In the genomic region with DNA sequence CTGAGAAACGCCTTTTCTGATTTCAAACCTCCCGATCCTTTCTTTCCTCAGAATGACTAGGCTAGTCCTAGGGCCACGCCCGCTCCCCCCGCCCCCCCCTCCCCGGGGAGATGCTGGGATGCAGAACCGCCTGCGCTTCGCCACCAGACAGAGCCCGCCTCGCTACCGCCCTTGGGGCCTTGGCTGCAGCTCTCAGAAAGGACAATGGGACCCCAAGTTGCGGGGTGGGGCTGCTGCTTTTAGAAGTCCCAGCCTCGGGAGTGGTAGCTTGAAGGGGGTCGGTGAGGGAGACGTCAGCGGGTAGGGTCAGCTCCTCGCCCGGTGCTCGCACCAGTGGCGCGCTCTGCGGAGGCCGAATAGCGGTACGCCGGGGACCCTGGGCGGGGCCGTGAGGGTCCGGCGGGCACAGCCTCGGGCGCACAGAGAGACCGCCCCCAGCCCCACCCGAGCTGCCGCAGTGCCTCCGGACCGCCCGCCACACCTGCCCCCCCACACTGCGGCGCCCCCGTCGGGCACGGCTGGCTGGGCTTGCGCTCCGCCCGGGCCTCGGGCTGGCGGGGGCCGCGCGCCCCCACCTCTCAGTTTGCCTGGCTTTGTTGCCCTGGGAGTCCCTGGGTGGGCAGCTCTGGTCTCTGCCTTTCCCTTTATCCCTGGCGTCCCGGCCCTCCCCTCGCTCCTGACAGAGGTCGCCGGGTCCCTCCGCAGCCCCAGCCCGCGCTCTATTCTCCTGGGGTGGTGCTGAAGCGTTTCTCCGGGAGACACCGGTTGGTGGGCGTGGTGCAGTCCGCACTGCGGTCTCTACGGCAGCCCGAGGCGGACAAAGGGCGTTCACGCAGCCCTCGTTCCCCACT, we compare ENCODE assay signal across 8 cellular contexts. TPM values are rescaled to one million over a fixed set of nuclear protein-coding genes. Genes with fewer than 3 reads are reported as not detected.
A peak's percentile ranks its signal among the peaks of the same experiment; 100 is the strongest.
DNase-seq lines count a peak whose midpoint lies in the region; ATAC-seq and TF ChIP-seq lines count a peak whose summit lies in the region.

No MANE protein-coding gene starts in this region.

- no peaks in the 10 kb centered on the region; the same call in 1 of the 2 replicates for H4K20me1 ChIP-seq in BLaER1

- H3K9ac ChIP-seq in BLaER1: peak overlapping the region; percentile 86

- H3K4me3 ChIP-seq in BLaER1 (peak overlapping the region; percentile 95), astrocyte of the cerebellum (ENCODE audit: low read depth, low read length) (peak overlapping the region; percentile 77)

- peaks cover 27% of the 10 kb centered on the region for H3K4me1 ChIP-seq in BLaER1

- no peaks in the 10 kb centered on the region for H3K36me3 ChIP-seq in BLaER1

- ATAC-seq in GM19438 (IDR thresholded peaks at IDR 0.05; ENCODE audit: low read depth, unreplicated experiment) (peak; percentile 57), HG03520 (IDR thresholded peaks at IDR 0.05; ENCODE audit: unreplicated experiment) (no peak), GM21717 (IDR thresholded peaks at IDR 0.05; ENCODE audit: unreplicated experiment) (no peak)

- H3K9me3 ChIP-seq in BLaER1: no peaks in the 10 kb centered on the region

- peak overlapping the region; percentile 88 for H3K27ac ChIP-seq in BLaER1

- peak overlapping the region; percentile 90 for H3K4me2 ChIP-seq in BLaER1

- peaks cover 6% of the 10 kb centered on the region for H3K27me3 Mint-ChIP-seq in progenitor cell of endocrine pancreas

- H3K27me3 ChIP-seq in BLaER1: no peaks in the 10 kb centered on the region

- H3K27ac Mint-ChIP-seq in progenitor cell of endocrine pancreas: peak overlapping the region; percentile 92

- TF ChIP-seq CTCF in astrocyte of the cerebellum (IDR thresholded peaks at IDR 0.05; ENCODE audit: low read depth, low read length, missing control alignments): no peak
- no peak for TF ChIP-seq CTCF in progenitor cell of endocrine pancreas (IDR thresholded peaks at IDR 0.05; ENCODE audit: unreplicated experiment)

- no peaks in the 10 kb centered on the region for H3K9me3 Mint-ChIP-seq in progenitor cell of endocrine pancreas (ENCODE audit: low read depth)

- peaks cover 6% of the 10 kb centered on the region for H3K4me1 Mint-ChIP-seq in progenitor cell of endocrine pancreas (ENCODE audit: low read depth)

- H3K4me3 Mint-ChIP-seq in progenitor cell of endocrine pancreas (ENCODE audit: low read depth): peak overlapping the region; percentile 90

- in situ Hi-C loops in astrocyte of the cerebellum (cut with HindIII; ENCODE audit: low sequenced_read_pairs): no loop called here

- H3K36me3 Mint-ChIP-seq in progenitor cell of endocrine pancreas (ENCODE audit: insufficient read depth): no peaks in the 10 kb centered on the region

- DNase-seq in NCI-H345 treated with DMSO at 0.1 percent for 48 hours (lab: John Stamatoyannopoulos, UW; ENCODE audit: unreplicated experiment) (peak; percentile 15), astrocyte of the cerebellum (ENCODE audit: low read depth) (no peak), hepatic stellate cell (ENCODE audit: low spot score) (peak; percentile 81), progenitor cell of endocrine pancreas (ENCODE audit: low spot score, unreplicated experiment) (peak; percentile 56)

RNA-seq across cellular contexts. Expression of a gene that starts 1.1 kb away (rescaled TPM):
- total RNA-seq in progenitor cell of endocrine pancreas: 58.6 and 63.8 TPM in 2 replicates
